ENCODE assay signal across 9 cellular contexts in genomic region chr3:71710906-71711494, GRCh38. TPM values are rescaled to one million over a fixed set of nuclear protein-coding genes. Genes with fewer than 3 reads are reported as not detected.
DNase-seq lines count a peak whose midpoint lies in the region; ATAC-seq, FAIRE-seq and TF ChIP-seq lines count a peak whose summit lies in the region.
"Had no signal": no experiment of that assay in that cellular context is flagged by ENCODE, and none has a peak within 500 bp of the region (broad histone marks: within the 10 kb centered on the region; RNA-seq: fewer than 3 reads in every experiment).

No MANE protein-coding gene starts in this region.

- no peak for TF ChIP-seq POLR2A in upper lobe of left lung (IDR thresholded peaks at IDR 0.05)

- H3K27me3 ChIP-seq in BJ (ENCODE audit: control insufficient read depth, insufficient read depth, low read length) (peaks cover 6% of the 10 kb centered on the region), bronchial epithelial cell (ENCODE audit: control insufficient read depth, insufficient read depth, low read length) (no peaks in the 10 kb centered on the region), upper lobe of left lung (no peaks in the 10 kb centered on the region)
- H3K27me3 ChIP-seq: SJCRH30 had no signal

- no peaks in the 10 kb centered on the region for H3K9me3 ChIP-seq in upper lobe of left lung
- H3K9me3 ChIP-seq: SJCRH30 had no signal

- peak overlapping the region in 2 of 4 donors; percentile 21 to 49 for H3K27ac ChIP-seq in upper lobe of left lung
- H3K27ac ChIP-seq: SJCRH30 had no signal

- FAIRE-seq in bronchial epithelial cell (lab: Jason Lieb, UNC): peak; percentile 90

- CTCF ChIA-PET in BJ (lab: Yijun Ruan, JAX): interaction anchor here (0.8 to 2.6 kb wide), 13 partner anchors 9 to 1385 kb away, joined by 3 to 12 read pairs (median 4); partner anchors contain the start of gene EIF4E3

- H3K4me3 ChIP-seq in BJ (ENCODE audit: low read depth, low read length) (no peak overlapping the region), bronchial epithelial cell (ENCODE audit: low read depth, low read length) (no peak overlapping the region), upper lobe of left lung (no peak overlapping the region)
- H3K4me3 ChIP-seq: SJCRH30 had no signal

- DNase-seq in BJ (ENCODE audit: low read depth) (no peak), NCI-H526 treated with DMSO at 0.1 percent for 48 hours (lab: John Stamatoyannopoulos, UW) (peak; percentile 7), bronchial epithelial cell (ENCODE audit: low read depth) (peak; percentile 59), left kidney (ENCODE audit: low read depth, low spot score) (peak; percentile 75), upper lobe of left lung (no peak)
- DNase-seq in activated CD4-positive, alpha-beta T cell treated with anti-CD3 and anti-CD28 coated beads, Interleukin-2, amount 50 U/mL, for 4 hours: no peak

- WGBS in upper lobe of left lung, 2 donors: 20 to 25% methylated on average over 1 of the region's 1 CpG

- no peak for TF ChIP-seq EP300 in upper lobe of left lung (IDR thresholded peaks at IDR 0.05)

- POLR2A ChIA-PET in BJ (lab: Charles Lee): no interaction called here

- H3K36me3 ChIP-seq in BJ (ENCODE audit: control insufficient read depth, insufficient read depth, low read length): no peaks in the 10 kb centered on the region
- no peaks in the 10 kb centered on the region for H3K36me3 ChIP-seq in bronchial epithelial cell (ENCODE audit: control insufficient read depth, insufficient read depth, low read length)
- H3K36me3 ChIP-seq in upper lobe of left lung: peaks cover 0 to 10% (median 3%) of the 10 kb centered on the region in 4 donors
- H3K36me3 ChIP-seq: SJCRH30 had no signal

- peaks cover 3 to 36% (median 13%) of the 10 kb centered on the region in 4 donors for H3K4me1 ChIP-seq in upper lobe of left lung
- H3K4me1 ChIP-seq: SJCRH30 had no signal

- ATAC-seq in GM18511 (IDR thresholded peaks at IDR 0.05; ENCODE audit: unreplicated experiment) (peak; percentile 85), HG02973 (IDR thresholded peaks at IDR 0.05; ENCODE audit: unreplicated experiment) (peak; percentile 75), upper lobe of left lung (ENCODE audit: low FRiP score in 2 of 2) (peak in 1 of 2 donors; percentile 78)

- TF ChIP-seq CTCF in BJ (IDR thresholded peaks at IDR 0.05; ENCODE audit: insufficient read depth, low read depth, low read length): peak; percentile 64
- peak; percentile 50 for TF ChIP-seq CTCF in bronchial epithelial cell (IDR thresholded peaks at IDR 0.05; ENCODE audit: insufficient read depth, low read length, severe bottlenecking)
- TF ChIP-seq CTCF in upper lobe of left lung (IDR thresholded peaks at IDR 0.05): peak; percentile 35 to 77 (median 65)

RNA-seq across cellular contexts. Expression of gene EIF4E3, which starts 14.2 kb away (rescaled TPM):
- polyA plus RNA-seq in BJ (2011; rRNA removed): 1.1 and 2.8 TPM in 2 replicates
- polyA minus RNA-seq in BJ (2011; rRNA and poly(A)+ RNA removed): 0.57 and 1.5 TPM in 2 replicates
- total RNA-seq in bronchial epithelial cell (2.1 and 3.1 TPM in 2 replicates), upper lobe of left lung (10 to 100 TPM in 5 of 6 donors, 1 to 10 TPM in 1; 7.3 to 40.2 (median 21.2) TPM)

RNA-seq across cellular contexts. Expression of gene GPR27, which starts 42.7 kb away (rescaled TPM):
- polyA plus RNA-seq in BJ (2011; rRNA removed): 0.02 TPM in 1 of 2 replicates, not detected in the other
- polyA minus RNA-seq in BJ (2011; rRNA and poly(A)+ RNA removed): not detected in 2 replicates
- total RNA-seq in bronchial epithelial cell: 0.38 and 0.53 TPM in 2 replicates
- 1 to 10 TPM in 3 of 6 donors, under 1 TPM in 2, not detected in 1; 0.39 to 4.4 (median 1.3) TPM for total RNA-seq in upper lobe of left lung
- total RNA-seq: SJCRH30 had no signal

Comparison
In these comparisons a context has a peak if more than half of its experiments do, and no peak if none do; other contexts are left out.
1. DNase-seq: peak in NCI-H526 treated with DMSO at 0.1 percent for 48 hours (single experiment), bronchial epithelial cell (single experiment) and left kidney (single experiment); none in BJ (single experiment), upper lobe of left lung (0 of 2) and activated CD4-positive, alpha-beta T cell treated with anti-CD3 and anti-CD28 coated beads, Interleukin-2, amount 50 U/mL, for 4 hours (0 of 2).
2. Peak in every context shown above with its lines, with median percentiles within 50 percentile points of each other: CTCF ChIP-seq.